1 cellular context compared by ENCODE assay signal in genomic region chr11:61429691-61430582, GRCh38.
A peak's percentile ranks its signal among the peaks of the same experiment; 100 is the strongest.
TF ChIP-seq lines count a peak whose summit lies in the region.

TSS of gene CPSF7 (minus strand) at chr11:61429975. CDS start at chr11:61429235, 740 bp downstream.
TSS of gene SDHAF2 (plus strand) at chr11:61430124. CDS start at chr11:61430147, 23 bp downstream.

TF ChIP-seq in K562, 482 proteins besides CTCF, POLR2A, EP300 and RAD21 (continued from another document and continues in another):
- no peak for TF ChIP-seq FOXO4 (CRISPR knock-in tag; IDR thresholded peaks at IDR 0.05)
- peak; percentile 87 for TF ChIP-seq CREB1 (IDR thresholded peaks at IDR 0.05)
- peak; percentile 92 for TF ChIP-seq CREB1 (CRISPR knock-in tag; IDR thresholded peaks at IDR 0.05)
- peak; percentile 46 for TF ChIP-seq L3MBTL2 (IDR thresholded peaks at IDR 0.05)
- TF ChIP-seq KDM5B (IDR thresholded peaks at IDR 0.05; ENCODE audit: insufficient replicate concordance, low read depth, low read length) = peak; percentile 78
- no peak for TF ChIP-seq NR4A1 (CRISPR knock-in tag; IDR thresholded peaks at IDR 0.05)
- TF ChIP-seq NR4A1 (tag; IDR thresholded peaks at IDR 0.05) = no peak
- TF ChIP-seq PCBP2 (IDR thresholded peaks at IDR 0.05; ENCODE audit: low read depth, low read length, poor library complexity, severe bottlenecking) = peak; percentile 32
- peak in 1 of 2 experiments; percentile 40; a peak in 1 of 4 replicates for TF ChIP-seq ZMIZ1 (IDR thresholded peaks at IDR 0.05; ENCODE audit: low read depth in 2 of 2, low read length in 2 of 2)
- peak in 1 of 2 experiments; percentile 89; a peak in 1 of 4 replicates for TF ChIP-seq BCLAF1 (IDR thresholded peaks at IDR 0.05; ENCODE audit: borderline replicate concordance in 1 of 2, control insufficient read depth in 1 of 2, low read depth in 2 of 2, low read length in 1 of 2)
- peak; percentile 55; the same call in 1 of the 2 replicates for TF ChIP-seq NCOA6 (IDR thresholded peaks at IDR 0.05)
- TF ChIP-seq SRSF9 (IDR thresholded peaks at IDR 0.05; ENCODE audit: borderline replicate concordance, low read depth, low read length) = no peak
- peak; percentile 47; the same call in 1 of the 2 replicates for TF ChIP-seq GATA2 (CRISPR knock-in tag; IDR thresholded peaks at IDR 0.05)
- peak in 1 of 2 experiments; percentile 80; a peak in 1 of 4 replicates for TF ChIP-seq KDM4B (IDR thresholded peaks at IDR 0.05; ENCODE audit: borderline replicate concordance in 2 of 2, low read depth in 1 of 2)
- TF ChIP-seq THRB (CRISPR knock-in tag; conservative IDR thresholded peaks at IDR 0.05) = peak; percentile 86; the same call in 1 of the 2 replicates
- TF ChIP-seq ZNF695 (CRISPR knock-in tag; IDR thresholded peaks at IDR 0.05) = no peak
- TF ChIP-seq GABPA (tag; conservative IDR thresholded peaks at IDR 0.05; ENCODE audit: low read depth) = peak; percentile 100
- TF ChIP-seq MAFG (tag; conservative IDR thresholded peaks at IDR 0.05) = no peak
- peak; percentile 91 for TF ChIP-seq C11orf30 (IDR thresholded peaks at IDR 0.05; ENCODE audit: low read depth)
- TF ChIP-seq SIX5 (IDR thresholded peaks at IDR 0.05; ENCODE audit: borderline replicate concordance in 1 of 2, insufficient read depth in 1 of 2, low read depth in 1 of 2, low read length in 2 of 2) = 0 out of 4 replicates have a peak, but pooled peaks of 1 of the 2 experiments have one; percentile 5
- TF ChIP-seq TCF7 (IDR thresholded peaks at IDR 0.05; ENCODE audit: borderline replicate concordance) = peak; percentile 33; the same call in 1 of the 2 replicates
- TF ChIP-seq TRIM28 (IDR thresholded peaks at IDR 0.05) = no peak
- peak; percentile 62; the same call in 1 of the 2 replicates for TF ChIP-seq ZNF232 (CRISPR knock-in tag; IDR thresholded peaks at IDR 0.05)
- 0 out of 2 replicates have a peak, but pooled peaks have one; percentile 26 for TF ChIP-seq E2F5 (CRISPR knock-in tag; IDR thresholded peaks at IDR 0.05)
- TF ChIP-seq JUND (IDR thresholded peaks at IDR 0.05; ENCODE audit: borderline replicate concordance, low read depth, low read length) = 0 out of 2 replicates have a peak, but pooled peaks have one; percentile 2
- TF ChIP-seq JUND (tag; IDR thresholded peaks at IDR 0.05; ENCODE audit: borderline replicate concordance, low read depth, low read length) = peak; percentile 24; the same call in 1 of the 3 replicates
- TF ChIP-seq KAT7 (CRISPR knock-in tag; IDR thresholded peaks at IDR 0.05; ENCODE audit: borderline replicate concordance) = peak; percentile 88
- TF ChIP-seq CREM (IDR thresholded peaks at IDR 0.05; ENCODE audit: low read depth) = peak; percentile 93
- TF ChIP-seq MNT (conservative IDR thresholded peaks at IDR 0.05) = peak; percentile 81 to 90; a peak in 3 of 4 replicates
- peak; percentile 99 for TF ChIP-seq ZBTB9 (CRISPR knock-in tag; IDR thresholded peaks at IDR 0.05)
- peak; percentile 90 for TF ChIP-seq ZZZ3 (IDR thresholded peaks at IDR 0.05)
- TF ChIP-seq HOXB6 (CRISPR knock-in tag; IDR thresholded peaks at IDR 0.05; ENCODE audit: borderline replicate concordance) = no peak
- TF ChIP-seq NCOA4 (IDR thresholded peaks at IDR 0.05; ENCODE audit: partially characterized antibody) = no peak
- no peak for TF ChIP-seq HDAC3 (IDR thresholded peaks at IDR 0.05; ENCODE audit: borderline replicate concordance, partially characterized antibody)
- peak; percentile 26; the same call in 1 of the 2 replicates for TF ChIP-seq NR2C1 (IDR thresholded peaks at IDR 0.05)
- no peak for TF ChIP-seq NR2C1 (tag; IDR thresholded peaks at IDR 0.05)
- peak; percentile 73; the same call in 1 of the 2 replicates for TF ChIP-seq GTF2F1 (IDR thresholded peaks at IDR 0.05; ENCODE audit: low read depth, low read length)
- TF ChIP-seq TOE1 (IDR thresholded peaks at IDR 0.05; ENCODE audit: borderline replicate concordance) = peak; percentile 57; the same call in 1 of the 2 replicates
- TF ChIP-seq TOE1 (CRISPR knock-in tag; IDR thresholded peaks at IDR 0.05; ENCODE audit: borderline replicate concordance, low read depth) = no peak
- TF ChIP-seq GABPB1 (CRISPR knock-in tag; IDR thresholded peaks at IDR 0.05) = peak; percentile 98
- no peak for TF ChIP-seq ZNF347 (CRISPR knock-in tag; IDR thresholded peaks at IDR 0.05; ENCODE audit: low read depth)
- peak; percentile 92 for TF ChIP-seq TAF9B (IDR thresholded peaks at IDR 0.05; ENCODE audit: partially characterized antibody)
- 0 out of 2 replicates have a peak, but pooled peaks have one; percentile 84 for TF ChIP-seq PRMT5 (CRISPR knock-in tag; IDR thresholded peaks at IDR 0.05)
- TF ChIP-seq SMAD1 (IDR thresholded peaks at IDR 0.05; ENCODE audit: low read depth, low read length, partially characterized antibody) = peak; percentile 84
- peak; percentile 22 to 40; a peak in 2 of 4 replicates for TF ChIP-seq FOXK2 (conservative IDR thresholded peaks at IDR 0.05 in 1 of 2, IDR thresholded peaks at IDR 0.05 in 1 of 2; ENCODE audit: low read depth in 2 of 2)
- peak; percentile 91; the same call in 1 of the 2 replicates for TF ChIP-seq AFF4 (CRISPR knock-in tag; IDR thresholded peaks at IDR 0.05)
- peak; percentile 91 for TF ChIP-seq TFAP4 (CRISPR knock-in tag; IDR thresholded peaks at IDR 0.05; ENCODE audit: borderline replicate concordance)
